In the genomic region with DNA sequence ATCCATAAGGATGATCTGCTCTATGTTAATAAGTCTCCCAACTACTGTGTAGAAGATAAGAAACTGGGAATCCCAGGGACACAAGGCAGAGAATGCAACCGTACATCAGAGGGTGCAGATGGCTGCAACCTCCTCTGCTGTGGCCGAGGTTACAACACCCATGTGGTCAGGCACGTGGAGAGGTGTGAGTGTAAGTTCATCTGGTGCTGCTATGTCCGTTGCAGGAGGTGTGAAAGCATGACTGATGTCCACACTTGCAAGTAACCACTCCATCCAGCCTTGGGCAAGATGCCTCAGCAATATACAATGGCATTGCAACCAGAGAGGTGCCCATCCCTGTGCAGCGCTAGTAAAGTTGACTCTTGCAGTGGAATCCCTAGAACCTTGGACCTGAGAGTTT, we compare ENCODE assay signal across 23 cellular contexts. TPM values are rescaled to one million over a fixed set of nuclear protein-coding genes. Genes with fewer than 3 reads are reported as not detected.
DNase-seq lines count a peak whose midpoint lies in the region; ATAC-seq, FAIRE-seq and TF ChIP-seq lines count a peak whose summit lies in the region.
"Had no signal": no experiment of that assay in that cellular context is flagged by ENCODE, and none has a peak within 500 bp of the region (broad histone marks: within the 10 kb centered on the region; RNA-seq: fewer than 3 reads in every experiment).

No MANE protein-coding gene starts in this region.

- H3K9ac ChIP-seq in GM12878 (ENCODE audit: control insufficient read depth, insufficient read depth, low read length) (no peak overlapping the region), H9 (ENCODE audit: extremely low read depth, insufficient read length, low read length) (no peak overlapping the region)

- no peak overlapping the region for H2AK5ac ChIP-seq in H9 (ENCODE audit: insufficient read length, low read length)

- H3K36me3 ChIP-seq in GM12878 (ENCODE audit: control insufficient read depth in 2 of 2, insufficient read depth in 2 of 2, low read length in 1 of 2): no peaks in the 10 kb centered on the region; a peak in 1 of 4 replicates
- H3K36me3 ChIP-seq: MG63 had no signal

- no peak overlapping the region for H4K5ac ChIP-seq in H9 (ENCODE audit: insufficient read length, low read depth, low read length)

- H3K4me1 ChIP-seq in GM12878 (ENCODE audit: control insufficient read depth, insufficient read depth, low read length) (no peaks in the 10 kb centered on the region), H9 (ENCODE audit: insufficient read depth, low read length) (no peaks in the 10 kb centered on the region)

- no peak overlapping the region for H3K56ac ChIP-seq in H9 (ENCODE audit: insufficient read length, low read depth, low read length)

- H3K9me3 Mint-ChIP-seq in H9: no peaks in the 10 kb centered on the region
- H3K9me3 Mint-ChIP-seq: CD14-positive monocyte, GM23338 had no signal

- H2BK5ac ChIP-seq in H9 (ENCODE audit: insufficient read length, low read length): no peak overlapping the region

- POLR2A ChIA-PET in GM12878 (lab: Charles Lee): no interaction called here

- H3K27ac Mint-ChIP-seq in H9: no peak overlapping the region
- H3K27ac Mint-ChIP-seq: CD14-positive monocyte, GM23338 had no signal

- H2BK12ac ChIP-seq in H9 (ENCODE audit: insufficient read length, low read depth, low read length): no peak overlapping the region

- no peak overlapping the region for H3K14ac ChIP-seq in H9 (ENCODE audit: insufficient read depth, low read length)

- no peaks in the 10 kb centered on the region for H4K20me1 ChIP-seq in GM12878 (ENCODE audit: control insufficient read depth, insufficient read depth)
- H4K20me1 ChIP-seq in H9 (ENCODE audit: control insufficient read depth, insufficient read depth, insufficient read length): no peaks in the 10 kb centered on the region

- H3K79me2 ChIP-seq in GM12878 (ENCODE audit: control insufficient read depth, insufficient read depth, low read length): no peaks in the 10 kb centered on the region
- no peaks in the 10 kb centered on the region for H3K79me2 ChIP-seq in H9 (ENCODE audit: insufficient read depth, low read length)

- no peak overlapping the region for H4K8ac ChIP-seq in H9 (replicated peaks; ENCODE audit: insufficient read length, low read depth, low read length)

- in situ Hi-C loops in GM12878 (cut with MboI): no loop called here

- no peak overlapping the region for H2BK15ac ChIP-seq in H9 (ENCODE audit: low read depth, low read length)

- TF ChIP-seq CTCF in GM12878 (IDR thresholded peaks at IDR 0.05 in 2 of 3, conservative IDR thresholded peaks at IDR 0.05 in 1 of 3; ENCODE audit: control insufficient read depth in 2 of 3, extremely low read depth in 1 of 3, insufficient read depth in 1 of 3, low read depth in 3 of 3, low read length in 3 of 3) (no peak), H9 (conservative IDR thresholded peaks at IDR 0.05) (no peak)

- no peak overlapping the region for H3K4ac ChIP-seq in H9 (ENCODE audit: low read depth, low read length)

- no peak overlapping the region for H4K91ac ChIP-seq in H9 (ENCODE audit: insufficient read length, low read depth, low read length)

- no peak overlapping the region for H3K4me3 Mint-ChIP-seq in H9
- H3K4me3 Mint-ChIP-seq: CD14-positive monocyte, GM23338 had no signal

- CTCF ChIA-PET in GM12878 (lab: Yijun Ruan, JAX): no interaction called here

- FAIRE-seq in GM12878 (lab: Jason Lieb, UNC): no peak

- H3T11ph ChIP-seq in H9 (ENCODE audit: low read length): no peak overlapping the region

- no peak for TF ChIP-seq RAD21 in GM12878 (IDR thresholded peaks at IDR 0.05; ENCODE audit: insufficient read depth, low read depth, low read length)

- no peak overlapping the region for H3K4me2 ChIP-seq in GM12878 (ENCODE audit: control insufficient read depth, insufficient read depth)
- no peak overlapping the region for H3K4me2 ChIP-seq in H9 (ENCODE audit: insufficient read depth, insufficient read length, low read length)
- H3K4me2 ChIP-seq: GM23338 had no signal

- no peaks in the 10 kb centered on the region for H3K36me3 Mint-ChIP-seq in H9 (ENCODE audit: insufficient read depth in 1 of 3, low read depth in 3 of 3)

- no peaks in the 10 kb centered on the region for H3K23me2 ChIP-seq in H9 (ENCODE audit: insufficient read length, low read depth, low read length, poor library complexity, severe bottlenecking)

- no peak overlapping the region for H2BK120ac ChIP-seq in H9 (ENCODE audit: low read depth, low read length, poor library complexity, severe bottlenecking)

- H3K4me1 Mint-ChIP-seq in H9: no peaks in the 10 kb centered on the region
- H3K4me1 Mint-ChIP-seq: CD14-positive monocyte, GM23338 had no signal

- H2AFZ ChIP-seq in GM12878 (ENCODE audit: control insufficient read depth, low read depth, low read length) (no peak overlapping the region), H9 (ENCODE audit: low read length) (no peak overlapping the region)
- H2AFZ ChIP-seq: GM23338 had no signal

- H3K9me3 ChIP-seq in GM12878 (replicated peaks; ENCODE audit: control insufficient read depth, insufficient read depth, low read length) (no peaks in the 10 kb centered on the region), H9 (ENCODE audit: control insufficient read depth, low read depth, low read length) (no peaks in the 10 kb centered on the region)
- H3K9me3 ChIP-seq: MG63 had no signal

- H3K27ac ChIP-seq in GM12878 (ENCODE audit: control insufficient read depth, insufficient read depth): no peak overlapping the region
- H3K27ac ChIP-seq in H9 (ENCODE audit: insufficient read length, low read depth, low read length): no peak overlapping the region
- H3K27ac ChIP-seq: 22Rv1 had no signal

- intact Hi-C loops in GM12878 (cut with micrococcal nuclease; ENCODE audit: unreplicated experiment): loop anchor here (5.0 kb wide), 1 partner anchor 352 kb away; a partner anchor contains a TSS

- peak; percentile 79 for DNase-seq in NK-92 treated with Interleukin-12 subunit alpha and Interleukin-12 subunit beta, amount 100 ng/mL, for 24 hours (lab: John Stamatoyannopoulos, UW)
- DNase-seq in NK-92 (lab: John Stamatoyannopoulos, UW; ENCODE audit: unreplicated experiment) (no peak), GM12878 (ENCODE audit: low read depth, low spot score) (no peak), NCI-H2196 treated with DMSO at 0.1 percent for 48 hours (lab: John Stamatoyannopoulos, UW; ENCODE audit: unreplicated experiment) (no peak), AG20443 (ENCODE audit: low spot score) (no peak), H9 (no peak), DMS79 treated with DMSO at 0.1 percent for 48 hours (lab: John Stamatoyannopoulos, UW) (no peak)
- DNase-seq: ACHN, GDM1, HCEC 1CT, MG63, NCI-H1048, NCI-H1436, NCI-H187 treated with DMSO at 0.1 percent for 48 hours, NCI-H2107, NCI-H69 had no signal

- no peak overlapping the region for H3K18ac ChIP-seq in H9 (ENCODE audit: insufficient read length, low read depth, low read length)

- H3K27me3 ChIP-seq in GM12878 (replicated peaks in 1 of 2; ENCODE audit: control insufficient read depth in 2 of 2, insufficient read depth in 2 of 2, low read length in 1 of 2): no peaks in the 10 kb centered on the region
- H3K27me3 ChIP-seq in H9 (ENCODE audit: insufficient read depth, low read length): no peaks in the 10 kb centered on the region

- H3K4me3 ChIP-seq in GM12878: no peak overlapping the region
- H3K4me3 ChIP-seq: GM23338, MG63 had no signal

- no peak overlapping the region for H3K23ac ChIP-seq in H9 (ENCODE audit: insufficient read length, low read depth, low read length)

- RAD21 ChIA-PET in GM12878 (lab: Charles Lee; ENCODE audit: unreplicated experiment): no interaction called here

- H3K27me3 Mint-ChIP-seq in H9 (ENCODE audit: low read depth): no peaks in the 10 kb centered on the region

- H2BK20ac ChIP-seq in H9 (ENCODE audit: low read depth, low read length, poor library complexity, severe bottlenecking): no peak overlapping the region

- TF ChIP-seq EP300 in GM12878 (IDR thresholded peaks at IDR 0.05; ENCODE audit: borderline replicate concordance in 1 of 2, control insufficient read depth in 1 of 2, low read depth in 2 of 2, low read length in 2 of 2): no peak

- no TSS peak for BruUV-seq in GM12878 (replicated peaks; lab: Mats Ljungman, UMichigan)

- no peak for TF ChIP-seq POLR2A in GM12878 (IDR thresholded peaks at IDR 0.05; ENCODE audit: low read depth, low read length)

- SMC1A ChIA-PET in GM12878 (lab: Charles Lee; ENCODE audit: uncharacterized antibody, unreplicated experiment): no interaction called here

- ATAC-seq in GM21381 (IDR thresholded peaks at IDR 0.05; ENCODE audit: unreplicated experiment) (peak; percentile 61), GM12878 (peak; percentile 54)
- ATAC-seq: GM23338, Panc1, SK-N-SH treated with all-trans-retinoic acid at 6 μM for 48 hours had no signal

- WGBS in GM12878 (ENCODE audit: insufficient coverage, insufficient replicate concordance, low lambda C conversion rate, missing lambda C conversion rate): 83% methylated on average over 5 of the region's 5 CpGs
- no CpG with 5 or more reads among the region's 5 CpGs for WGBS in H9 (ENCODE audit: extremely low coverage, insufficient read length, low lambda C conversion rate)

- no peaks in the 10 kb centered on the region for H3K79me1 ChIP-seq in H9 (ENCODE audit: insufficient read depth, low read depth, low read length, poor library complexity, severe bottlenecking)

RNA-seq across cellular contexts. Expression of a gene that starts 10.3 kb away (rescaled TPM):
- total RNA-seq in GM12878 (2013; cell fraction: nucleolus; rRNA removed): not detected in 2 replicates
- total RNA-seq in GM12878 (2014; rRNA removed): 0.11 TPM in 1 of 2 replicates, not detected in the other
- total RNA-seq in GM12878 (2014; rRNA removed; fragmentation: Illumina TruSeq; extraction: Trizol): not detected in 2 replicates
- total RNA-seq in GM12878 (2021): 0.16 TPM in 1 of 2 replicates, not detected in the other
- polyA plus RNA-seq in GM12878 (2011; ENCODE audit: low read depth): 0.13 TPM
- polyA plus RNA-seq in GM12878 (2011; rRNA removed): 0.05 TPM in 1 of 2 replicates, not detected in the other
- 0.01 TPM in 1 of 2 replicates, not detected in the other for polyA plus RNA-seq in GM12878 (2011; cell fraction: cytosol; rRNA removed)
- not detected in 2 replicates for polyA plus RNA-seq in GM12878 (2011; cell fraction: nucleus; rRNA removed)
- polyA plus RNA-seq in GM12878 (2012): not detected in 2 replicates
- 0.10 TPM in 1 of 2 replicates, not detected in the other for polyA plus RNA-seq in GM12878 (2014; fragmentation: Illumina TruSeq; extraction: Trizol)
- polyA plus RNA-seq in GM12878 (2014; fragmentation: Nextera tagmentation; extraction: Ambion mirVana): under 1 TPM in 1 of 2 experiments, not detected in 1; 0.05 TPM
- 0.06 TPM in 1 of 2 replicates, not detected in the other for polyA plus RNA-seq in GM12878 (2014; rRNA removed)
- under 1 TPM in 1 of 2 experiments, not detected in 1; 0.07 TPM for polyA plus RNA-seq in GM12878 (2016; fragmentation: Nextera tagmentation; extraction: Ambion mirVana)
- not detected in 2 replicates for polyA minus RNA-seq in GM12878 (2011; rRNA and poly(A)+ RNA removed)
- not detected in 2 replicates for polyA minus RNA-seq in GM12878 (2011; cell fraction: cytosol; rRNA and poly(A)+ RNA removed)
- not detected in 2 replicates for polyA minus RNA-seq in GM12878 (2011; cell fraction: nucleus; rRNA and poly(A)+ RNA removed)
- total RNA-seq in H9 (2021): not detected in 2 replicates
- total RNA-seq: NCI-H460 had no signal
- polyA plus RNA-seq: CD14-positive monocyte had no signal

RNA-seq across cellular contexts. Expression of a gene that starts 57.0 kb away (rescaled TPM):
- total RNA-seq in GM12878 (2013; cell fraction: nucleolus; rRNA removed): 225 and 231 TPM in 2 replicates
- 23.6 and 28.8 TPM in 2 replicates for total RNA-seq in GM12878 (2014; rRNA removed)
- 22.8 and 23.5 TPM in 2 replicates for total RNA-seq in GM12878 (2014; rRNA removed; fragmentation: Illumina TruSeq; extraction: Trizol)
- 25.0 and 25.7 TPM in 2 replicates for total RNA-seq in GM12878 (2021)
- 25.9 TPM for polyA plus RNA-seq in GM12878 (2011; ENCODE audit: low read depth)
- 110 and 179 TPM in 2 replicates for polyA plus RNA-seq in GM12878 (2011; rRNA removed)
- 24.1 and 27.6 TPM in 2 replicates for polyA plus RNA-seq in GM12878 (2011; cell fraction: cytosol; rRNA removed)
- 72.4 and 86.3 TPM in 2 replicates for polyA plus RNA-seq in GM12878 (2011; cell fraction: nucleus; rRNA removed)
- 40.1 and 44.7 TPM in 2 replicates for polyA plus RNA-seq in GM12878 (2012)
- polyA plus RNA-seq in GM12878 (2014; fragmentation: Illumina TruSeq; extraction: Trizol): 34.6 and 50.6 TPM in 2 replicates
- polyA plus RNA-seq in GM12878 (2014; fragmentation: Nextera tagmentation; extraction: Ambion mirVana): 10 to 100 TPM; 11.0 to 13.6 TPM
- polyA plus RNA-seq in GM12878 (2014; rRNA removed): 26.0 and 30.6 TPM in 2 replicates
- 10 to 100 TPM; 33.4 to 38.0 TPM for polyA plus RNA-seq in GM12878 (2016; fragmentation: Nextera tagmentation; extraction: Ambion mirVana)
- polyA minus RNA-seq in GM12878 (2011; rRNA and poly(A)+ RNA removed): 30.8 and 44.3 TPM in 2 replicates
- 14.0 and 20.4 TPM in 2 replicates for polyA minus RNA-seq in GM12878 (2011; cell fraction: cytosol; rRNA and poly(A)+ RNA removed)
- 104 and 136 TPM in 2 replicates for polyA minus RNA-seq in GM12878 (2011; cell fraction: nucleus; rRNA and poly(A)+ RNA removed)
- 61.4 and 64.5 TPM in 2 replicates for total RNA-seq in H9 (2021)
